In the genomic region with DNA sequence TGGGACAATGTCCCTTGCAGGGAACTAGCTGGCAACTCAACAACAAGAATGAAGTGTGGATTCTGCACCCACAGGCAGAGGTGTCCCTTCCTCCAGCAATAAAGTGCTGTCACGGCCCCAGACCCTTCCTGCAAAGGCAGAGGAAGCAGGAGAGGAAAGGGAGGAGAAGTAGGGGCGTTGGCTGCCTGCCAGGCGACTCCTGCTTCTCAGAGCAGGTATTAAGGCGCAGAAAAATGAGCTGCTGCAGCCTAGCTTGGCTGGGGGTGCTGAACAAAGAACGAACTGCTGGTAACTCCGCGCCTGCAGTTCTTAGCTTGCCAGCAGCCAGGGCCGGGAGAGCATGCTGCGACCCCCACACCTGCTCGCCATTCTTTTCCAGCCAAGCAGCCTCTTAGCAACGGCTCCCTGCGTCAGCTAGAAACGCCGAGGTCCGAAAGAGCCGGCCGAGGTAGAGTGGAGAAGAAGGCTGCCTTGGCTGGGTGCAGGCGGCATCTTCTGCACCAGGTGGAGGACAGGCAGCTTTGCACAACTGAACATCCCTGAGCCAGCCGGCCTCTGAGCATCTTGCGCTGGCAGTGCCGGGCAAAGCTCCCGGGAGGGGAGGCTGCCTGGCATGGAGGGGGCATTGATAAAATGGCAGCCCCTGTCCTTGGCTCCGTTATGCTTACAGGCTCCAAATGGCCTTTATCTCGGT, we compare ENCODE assay signal across 22 cellular contexts.
DNase-seq lines count a peak whose midpoint lies in the region; ATAC-seq and TF ChIP-seq lines count a peak whose summit lies in the region.
"Had no signal": no experiment of that assay in that cellular context is flagged by ENCODE, and none has a peak within 500 bp of the region (broad histone marks: within the 10 kb centered on the region; RNA-seq: fewer than 3 reads in every experiment).

No MANE protein-coding gene starts in this region.

- H3K27me3 ChIP-seq in right lobe of liver = no peaks in the 10 kb centered on the region
- H3K27me3 ChIP-seq: colonic mucosa had no signal

- TF ChIP-seq CTCF in right lobe of liver (IDR thresholded peaks at IDR 0.05) = no peak

- intact Hi-C loops in right lobe of liver (cut with DNase I) = no loop called here

- no peaks in the 10 kb centered on the region for H3K4me1 ChIP-seq in right lobe of liver
- H3K4me1 ChIP-seq: colonic mucosa, upper lobe of right lung had no signal

- H3K36me3 Mint-ChIP-seq in activated naive CD4-positive, alpha-beta T cell treated with anti-CD3 and anti-CD28 coated beads, Interleukin-2, amount 50 U/mL, for 72 hours = no peaks in the 10 kb centered on the region
- H3K36me3 Mint-ChIP-seq: activated naive CD4-positive, alpha-beta T cell treated with anti-CD3 and anti-CD28 coated beads, Interleukin-2, amount 50 U/mL, for 24 hours; naive B cell had no signal

- peak; percentile 31 to 68 (median 31) for DNase-seq in NCI-H1417 (lab: John Stamatoyannopoulos, UW)
- no peak for DNase-seq in NCI-H1417 treated with DMSO at 0.1 percent for 48 hours (lab: John Stamatoyannopoulos, UW)
- peak; percentile 2 for DNase-seq in HT1080 (ENCODE audit: low read depth)
- DNase-seq in NCI-H446 (lab: John Stamatoyannopoulos, UW) = peak; percentile 45 to 79
- peak; percentile 27 for DNase-seq in left kidney (ENCODE audit: low read depth, low spot score)
- DNase-seq in stimulated activated CD4-positive, alpha-beta T cell treated with anti-CD3 and anti-CD28 coated beads, Interleukin-2, amount 100 ng/mL, for 48 hours = no peak
- DNase-seq in right lobe of liver = no peak
- no peak for DNase-seq in activated naive CD4-positive, alpha-beta T cell treated with anti-CD3 and anti-CD28 coated beads, Interleukin-2, amount 50 U/mL, for 72 hours (ENCODE audit: low spot score in 2 of 2)
- DNase-seq: 8988T; activated CD8-positive, alpha-beta memory T cell treated with anti-CD3 and anti-CD28 coated beads for 24 hours; activated T-cell treated with anti-CD3 and anti-CD28 coated beads, Interleukin-2, amount 50 U/mL, for 48 hours; colonic mucosa; GM23248; naive B cell; NCI-H146; NCI-H526 treated with DMSO at 0.1 percent for 48 hours; upper lobe of right lung had no signal

- no peak overlapping the region for H3K27ac Mint-ChIP-seq in activated naive CD4-positive, alpha-beta T cell treated with anti-CD3 and anti-CD28 coated beads, Interleukin-2, amount 50 U/mL, for 72 hours
- H3K27ac Mint-ChIP-seq: activated naive CD4-positive, alpha-beta T cell treated with anti-CD3 and anti-CD28 coated beads, Interleukin-2, amount 50 U/mL, for 24 hours; progenitor cell of endocrine pancreas; T-helper 2 cell treated with Interferon-gamma antibody and Interleukin-4, amounts not matched to agents 5 μg/mL and 100 μg/mL, for 36 hours had no signal

- H3K27ac ChIP-seq in right lobe of liver = no peak overlapping the region
- H3K27ac ChIP-seq: colonic mucosa, GM23248, SK-N-MC, upper lobe of right lung had no signal

- H3K9me3 ChIP-seq in right lobe of liver = no peaks in the 10 kb centered on the region
- H3K9me3 ChIP-seq: colonic mucosa, upper lobe of right lung had no signal

- H3K36me3 ChIP-seq in right lobe of liver = no peaks in the 10 kb centered on the region
- H3K36me3 ChIP-seq: colonic mucosa, upper lobe of right lung had no signal

- H3K9me3 Mint-ChIP-seq in activated naive CD4-positive, alpha-beta T cell treated with anti-CD3 and anti-CD28 coated beads, Interleukin-2, amount 50 U/mL, for 72 hours = no peaks in the 10 kb centered on the region
- H3K9me3 Mint-ChIP-seq: activated naive CD4-positive, alpha-beta T cell treated with anti-CD3 and anti-CD28 coated beads, Interleukin-2, amount 50 U/mL, for 24 hours; naive B cell; T-helper 2 cell treated with Interferon-gamma antibody and Interleukin-4, amounts not matched to agents 5 μg/mL and 100 μg/mL, for 36 hours had no signal

- ATAC-seq in right lobe of liver = no peak
- no peak for ATAC-seq in activated naive CD4-positive, alpha-beta T cell treated with anti-CD3 and anti-CD28 coated beads, Interleukin-2, amount 50 U/mL, for 72 hours
- ATAC-seq: Panc1, upper lobe of right lung had no signal

- 78% methylated on average over 8 of the region's 24 CpGs for WGBS in right lobe of liver (ENCODE audit: insufficient coverage, low coverage, low lambda C conversion rate, missing lambda C conversion rate)

- TF ChIP-seq POLR2A in right lobe of liver (IDR thresholded peaks at IDR 0.05) = no peak

- no peak overlapping the region for H3K4me3 ChIP-seq in right lobe of liver
- H3K4me3 ChIP-seq: colonic mucosa, GM23248, SK-N-MC, upper lobe of right lung had no signal

Comparison
In these comparisons a context has a peak if more than half of its experiments do, and no peak if none do; other contexts are left out.
1. DNase-seq: peak in NCI-H1417 (3 of 3), HT1080 (single experiment), NCI-H446 (2 of 2) and left kidney (single experiment); none in NCI-H1417 treated with DMSO at 0.1 percent for 48 hours (single experiment), stimulated activated CD4-positive, alpha-beta T cell treated with anti-CD3 and anti-CD28 coated beads, Interleukin-2, amount 100 ng/mL, for 48 hours (0 of 2), right lobe of liver (0 of 3) and activated naive CD4-positive, alpha-beta T cell treated with anti-CD3 and anti-CD28 coated beads, Interleukin-2, amount 50 U/mL, for 72 hours (0 of 2).